In the genomic region with DNA sequence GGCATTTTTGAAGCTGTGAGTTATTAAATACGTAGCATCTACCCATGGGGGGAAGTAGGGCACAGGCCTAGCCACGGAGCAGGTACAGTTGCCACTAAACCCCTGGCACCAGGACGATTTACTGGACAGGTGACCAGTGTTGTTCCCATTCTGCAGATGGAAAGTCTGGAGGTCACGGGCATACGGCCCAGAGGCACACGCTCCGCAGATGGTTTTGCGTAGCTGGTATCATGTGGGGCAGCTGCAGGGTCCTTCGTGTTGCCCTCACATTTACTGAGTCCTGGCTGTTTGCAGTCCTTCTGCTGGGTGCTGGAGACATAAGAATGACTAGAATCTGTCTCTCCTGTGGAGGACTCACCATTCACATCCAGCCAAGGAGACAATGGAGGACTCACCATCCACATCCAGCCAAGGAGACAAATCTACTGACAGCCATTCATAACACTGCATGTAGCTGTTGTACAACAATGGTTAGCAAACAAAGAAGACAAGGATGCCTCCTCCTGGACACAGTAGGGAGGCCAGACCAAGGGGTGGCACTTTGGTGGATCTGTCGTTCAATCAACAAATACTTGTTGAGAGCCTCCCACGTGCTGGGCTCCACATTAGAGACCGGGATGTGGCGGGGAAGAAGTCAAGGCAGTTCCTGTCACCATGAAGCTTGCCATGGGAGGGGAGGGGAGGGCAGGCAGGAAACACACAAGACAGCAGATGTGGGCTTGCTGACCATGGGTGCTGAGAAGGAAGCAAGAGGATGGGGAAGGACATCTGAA, we compare ENCODE assay signal across 17 cellular contexts. TPM values are rescaled to one million over a fixed set of nuclear protein-coding genes. Genes with fewer than 3 reads are reported as not detected.
A peak's percentile ranks its signal among the peaks of the same experiment; 100 is the strongest.
DNase-seq lines count a peak whose midpoint lies in the region; FAIRE-seq and TF ChIP-seq lines count a peak whose summit lies in the region.
"Had no signal": no experiment of that assay in that cellular context is flagged by ENCODE, and none has a peak within 500 bp of the region (broad histone marks: within the 10 kb centered on the region; RNA-seq: fewer than 3 reads in every experiment).

No MANE protein-coding gene starts in this region.

- H3K4me1 Mint-ChIP-seq in astrocyte (ENCODE audit: low read depth, unreplicated experiment): peaks cover 1% of the 10 kb centered on the region

- H2AFZ ChIP-seq in mammary epithelial cell (ENCODE audit: low read depth, low read length): no peak overlapping the region
- no peak overlapping the region for H2AFZ ChIP-seq in astrocyte (ENCODE audit: low read depth, low read length)

- no peak overlapping the region for H4K8ac ChIP-seq in mesendoderm (ENCODE audit: low read depth, low read length)

- in situ Hi-C loops in mammary epithelial cell (cut with MboI; ENCODE audit: low sequenced_read_pairs in 2 of 2): no loop called here

- TF ChIP-seq POLR2A in breast epithelium (IDR thresholded peaks at IDR 0.05): no peak
- TF ChIP-seq POLR2A in uterus (IDR thresholded peaks at IDR 0.05): no peak

- H3K36me3 Mint-ChIP-seq in astrocyte (ENCODE audit: low read depth, unreplicated experiment): peaks cover 2% of the 10 kb centered on the region

- BruUV-seq in mammary epithelial cell (replicated peaks; lab: Mats Ljungman, UMichigan): no TSS peak

- H3K4me2 ChIP-seq in mammary epithelial cell (ENCODE audit: insufficient read depth, low read depth, low read length): no peak overlapping the region
- H3K4me2 ChIP-seq in astrocyte (ENCODE audit: low read length): no peak overlapping the region
- no peak overlapping the region for H3K4me2 ChIP-seq in mesendoderm (ENCODE audit: low read length)

- no peaks in the 10 kb centered on the region for H3K79me1 ChIP-seq in mesendoderm (ENCODE audit: low read length)

- H3K56ac ChIP-seq in mesendoderm (ENCODE audit: low read length): no peak overlapping the region

- H2BK120ac ChIP-seq in mesendoderm (ENCODE audit: low read depth, low read length): no peak overlapping the region

- intact Hi-C loops in breast epithelium (cut with DNase I; ENCODE audit: low total_unique reads): no loop called here
- intact Hi-C loops in mammary epithelial cell (cut with micrococcal nuclease): no loop called here
- intact Hi-C loops in uterus (cut with DNase I; ENCODE audit: low total_unique reads): no loop called here

- H3K27me3 Mint-ChIP-seq in astrocyte (ENCODE audit: low read depth, unreplicated experiment): peaks cover 20% of the 10 kb centered on the region

- H4K20me1 ChIP-seq in mammary epithelial cell (ENCODE audit: insufficient read depth, low read length): no peaks in the 10 kb centered on the region
- peaks cover 21% of the 10 kb centered on the region for H4K20me1 ChIP-seq in astrocyte (ENCODE audit: insufficient read depth, low read length)

- no peak overlapping the region for H3K23ac ChIP-seq in mesendoderm (ENCODE audit: low read length)

- H2AK5ac ChIP-seq in mesendoderm (ENCODE audit: low read length): no peak overlapping the region

- H3K27me3 ChIP-seq in breast epithelium (no peaks in the 10 kb centered on the region), mammary epithelial cell (ENCODE audit: insufficient read depth, low read length) (no peaks in the 10 kb centered on the region), astrocyte (ENCODE audit: insufficient read depth, low read length) (no peaks in the 10 kb centered on the region), mesendoderm (ENCODE audit: insufficient read depth, low read length, poor library complexity) (no peaks in the 10 kb centered on the region), uterus (no peaks in the 10 kb centered on the region)

- H3K4me3 ChIP-seq in breast epithelium: no peak overlapping the region
- H3K4me3 ChIP-seq in mammary epithelial cell (replicated peaks in 1 of 3; ENCODE audit: insufficient read depth in 1 of 3, low read depth in 2 of 3, low read length in 3 of 3): no peak overlapping the region
- no peak overlapping the region for H3K4me3 ChIP-seq in astrocyte (ENCODE audit: insufficient read depth, low read depth, low read length)
- H3K4me3 ChIP-seq in mesendoderm (ENCODE audit: low read length): no peak overlapping the region
- no peak overlapping the region for H3K4me3 ChIP-seq in uterus
- H3K4me3 ChIP-seq: K562 had no signal

- H3K4me1 ChIP-seq in breast epithelium (peaks cover under 1 to 10% of the 10 kb centered on the region in 2 donors), mammary epithelial cell (ENCODE audit: insufficient read depth, low read length) (no peaks in the 10 kb centered on the region), astrocyte (ENCODE audit: insufficient read depth, low read length) (peaks cover 12% of the 10 kb centered on the region), mesendoderm (ENCODE audit: control insufficient read depth, low read depth, low read length) (no peaks in the 10 kb centered on the region), uterus (peaks cover 7 to 17% of the 10 kb centered on the region in 2 donors)

- TF ChIP-seq CTCF in breast epithelium (IDR thresholded peaks at IDR 0.05) (no peak), mammary epithelial cell (conservative IDR thresholded peaks at IDR 0.05 in 1 of 2, IDR thresholded peaks at IDR 0.05 in 1 of 2; ENCODE audit: extremely low read depth in 1 of 2, insufficient read depth in 1 of 2, low read depth in 1 of 2, low read length in 2 of 2) (no peak), astrocyte (IDR thresholded peaks at IDR 0.05; ENCODE audit: insufficient read depth, low read depth, low read length) (no peak), uterus (IDR thresholded peaks at IDR 0.05) (no peak)

- no peak overlapping the region for H2BK5ac ChIP-seq in mesendoderm (ENCODE audit: low read length)

- CTCF ChIA-PET in mammary epithelial cell (lab: Charles Lee; ENCODE audit: low non-redundant PET): no interaction called here

- H3K18ac ChIP-seq in mesendoderm (ENCODE audit: low read length): no peak overlapping the region

- WGBS in mammary epithelial cell (ENCODE audit: low coverage, missing lambda C conversion rate): 94% methylated on average over 13 of the region's 13 CpGs
- WGBS in mesendoderm (ENCODE audit: extremely low coverage, insufficient coverage, low lambda C conversion rate): no CpG with 5 or more reads among the region's 13 CpGs

- H3K36me3 ChIP-seq in breast epithelium: no peaks in the 10 kb centered on the region
- H3K36me3 ChIP-seq in mammary epithelial cell (ENCODE audit: insufficient read depth, low read length): no peaks in the 10 kb centered on the region
- H3K36me3 ChIP-seq in astrocyte (ENCODE audit: insufficient read depth, low read length): no peaks in the 10 kb centered on the region
- no peaks in the 10 kb centered on the region for H3K36me3 ChIP-seq in mesendoderm (ENCODE audit: control insufficient read depth, insufficient read depth, low read length)
- no peaks in the 10 kb centered on the region for H3K36me3 ChIP-seq in uterus

- H3K9ac ChIP-seq in mammary epithelial cell (ENCODE audit: insufficient read depth, low read length): no peak overlapping the region
- H3K9ac ChIP-seq in astrocyte (ENCODE audit: low read length): no peak overlapping the region
- H3K9ac ChIP-seq in mesendoderm (ENCODE audit: low read length): no peak overlapping the region

- H3K9me3 ChIP-seq in breast epithelium (no peaks in the 10 kb centered on the region), mammary epithelial cell (replicated peaks; ENCODE audit: insufficient read depth, low read length) (no peaks in the 10 kb centered on the region), astrocyte (ENCODE audit: insufficient read depth, low read depth, low read length) (no peaks in the 10 kb centered on the region), uterus (no peaks in the 10 kb centered on the region)

- DNase-seq in breast epithelium (ENCODE audit: low spot score in 2 of 2) (no peak), mammary epithelial cell (no peak), astrocyte (ENCODE audit: low read depth) (no peak), mesendoderm (peak; percentile 47), uterus (no peak), OCI-M2 (lab: John Stamatoyannopoulos, UW; ENCODE audit: unreplicated experiment) (no peak), dermis blood vessel endothelial cell (no peak)
- no peak for DNase-seq in stimulated activated CD4-positive, alpha-beta T cell treated with anti-CD3 and anti-CD28 coated beads, Interleukin-1b, Interleukin-23, amount 100 ng/mL, for 48 hours
- DNase-seq: C1 segment of cervical spinal cord, EL, NCI-H1048, NCI-H146, NCI-H2227 treated with DMSO at 0.1 percent for 48 hours, NCI-H526 treated with DMSO at 0.1 percent for 48 hours, OCI-M1 had no signal

- H3K27ac Mint-ChIP-seq in astrocyte (ENCODE audit: unreplicated experiment): peak overlapping the region; percentile 34

- no peak overlapping the region for H3K4ac ChIP-seq in mesendoderm (ENCODE audit: low read depth, low read length)

- dilution Hi-C loops in mammary epithelial cell (cut with HindIII; ENCODE audit: low sequenced_read_pairs): no loop called here

- H3K4me3 Mint-ChIP-seq in astrocyte (ENCODE audit: unreplicated experiment): no peak overlapping the region

- H3K79me2 ChIP-seq in mammary epithelial cell (ENCODE audit: insufficient read depth, low read length): no peaks in the 10 kb centered on the region
- H3K79me2 ChIP-seq in astrocyte (ENCODE audit: insufficient read depth, low read length): peaks cover 27% of the 10 kb centered on the region
- H3K79me2 ChIP-seq in mesendoderm (ENCODE audit: control insufficient read depth, insufficient read depth, low read length): no peaks in the 10 kb centered on the region

- H2BK15ac ChIP-seq in mesendoderm (replicated peaks; ENCODE audit: low read depth): no peak overlapping the region

- no peak for FAIRE-seq in astrocyte (lab: Jason Lieb, UNC)
- FAIRE-seq: HTR-8/SVneo, K562 had no signal

- H4K5ac ChIP-seq in mesendoderm (ENCODE audit: low read length): no peak overlapping the region

- H3K27ac ChIP-seq in breast epithelium: peak overlapping the region; percentile 2 to 48
- no peak overlapping the region for H3K27ac ChIP-seq in mammary epithelial cell (ENCODE audit: insufficient read depth, low read depth, low read length)
- no peak overlapping the region for H3K27ac ChIP-seq in astrocyte (ENCODE audit: low read depth, low read length)
- peak overlapping the region; percentile 3 for H3K27ac ChIP-seq in mesendoderm (ENCODE audit: low read depth, low read length)
- H3K27ac ChIP-seq in uterus: peak overlapping the region; percentile 19 to 44

- H3K9me3 Mint-ChIP-seq in astrocyte (ENCODE audit: unreplicated experiment): peaks cover 2% of the 10 kb centered on the region

RNA-seq across cellular contexts. Expression of gene TWIST2, which starts 24.9 kb away (rescaled TPM):
- 100 to 1,000 TPM in 2 of 3 donors, 10 to 100 TPM in 1; 38.2 to 200 (median 178) TPM for total RNA-seq in breast epithelium
- total RNA-seq in mammary epithelial cell: 10 to 100 TPM in 1 of 2 donors, under 1 TPM in 1; 0.83 to 17.6 TPM
- 23.2 TPM for polyA plus RNA-seq in mammary epithelial cell
- 2.3 TPM for polyA minus RNA-seq in mammary epithelial cell
- total RNA-seq in astrocyte: 2.5 and 3.2 TPM in 2 replicates
- polyA plus RNA-seq in mesendoderm (2013, experiment 1 of 2): 2.9 TPM
- 3.1 TPM for polyA plus RNA-seq in mesendoderm (2013, experiment 2 of 2)
- total RNA-seq in uterus: 100 to 1,000 TPM in 1 of 4 donors, 10 to 100 TPM in 3; 28.1 to 199 (median 63.9) TPM
- total RNA-seq in dermis blood vessel endothelial cell: 0.56 TPM in 1 of 2 replicates, not detected in the other
- total RNA-seq: K562 had no signal
- polyA plus RNA-seq: K562 had no signal

Comparison
In these comparisons a context has a peak if more than half of its experiments do, and no peak if none do; other contexts are left out.
1. H3K27ac ChIP-seq: peak in breast epithelium (2 of 2), mesendoderm (single experiment) and uterus (2 of 2); none in mammary epithelial cell (single experiment) and astrocyte (single experiment).